In the genomic region with DNA sequence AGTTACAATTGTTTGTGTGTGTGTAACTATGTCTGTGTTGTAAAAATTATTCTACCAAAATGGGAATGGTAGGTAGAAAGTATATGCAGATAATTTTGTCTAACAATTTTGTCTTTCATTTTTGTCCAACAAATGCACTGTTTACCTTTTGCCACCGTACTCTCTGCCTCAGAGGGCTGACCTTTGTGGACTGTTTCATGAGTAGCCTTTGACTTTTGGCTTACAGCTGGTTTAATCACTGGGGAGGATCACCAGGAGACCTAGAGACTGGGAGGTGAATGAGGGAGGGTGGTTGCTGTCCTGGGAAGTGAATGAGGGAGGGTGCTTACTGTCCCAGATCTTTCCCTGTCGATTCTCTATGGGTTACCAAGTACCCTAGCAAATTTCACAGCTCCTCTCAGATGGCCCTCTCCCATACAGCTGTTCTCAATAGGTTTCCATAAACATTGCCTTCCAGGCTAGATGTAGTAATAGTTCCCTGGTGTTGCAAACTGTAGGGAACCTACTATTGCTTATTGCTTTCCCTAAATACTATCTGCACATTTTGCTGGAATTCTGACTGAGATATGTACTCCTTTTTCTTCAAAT, we compare ENCODE assay signal across 24 cellular contexts. TPM values are rescaled to one million over a fixed set of nuclear protein-coding genes. Genes with fewer than 3 reads are reported as not detected.
DNase-seq lines count a peak whose midpoint lies in the region; ATAC-seq, FAIRE-seq and TF ChIP-seq lines count a peak whose summit lies in the region.
"Had no signal": no experiment of that assay in that cellular context is flagged by ENCODE, and none has a peak within 500 bp of the region (broad histone marks: within the 10 kb centered on the region; RNA-seq: fewer than 3 reads in every experiment).

No MANE protein-coding gene starts in this region.

- H3K9me3 ChIP-seq in OCI-LY3 (ENCODE audit: insufficient read depth, low read length) (no peaks in the 10 kb centered on the region), HepG2 (ENCODE audit: low read length) (no peaks in the 10 kb centered on the region)

- no peak overlapping the region for H3K4me3 ChIP-seq in OCI-LY3 (ENCODE audit: low read length)
- no peak overlapping the region for H3K4me3 ChIP-seq in HepG2 (replicated peaks in 1 of 3; ENCODE audit: insufficient read depth in 1 of 3, low read depth in 2 of 3, low read length in 3 of 3)

- H3K36me3 Mint-ChIP-seq in effector memory CD8-positive, alpha-beta T cell (ENCODE audit: insufficient read depth), result no peaks in the 10 kb centered on the region
- H3K36me3 Mint-ChIP-seq: CD8-positive, alpha-beta T cell had no signal

- no peak for TF ChIP-seq POLR2A in GM12892 (IDR thresholded peaks at IDR 0.05; ENCODE audit: low read depth, low read length)
- TF ChIP-seq POLR2A in HepG2 (IDR thresholded peaks at IDR 0.05; ENCODE audit: insufficient read depth in 1 of 2, low read depth in 2 of 2, low read length in 2 of 2), result no peak

- peak overlapping the region; percentile 68; the same call in 1 of the 2 replicates for H3K4me2 ChIP-seq in OCI-LY3 (ENCODE audit: low read length)
- H3K4me2 ChIP-seq in HepG2 (ENCODE audit: low read depth, low read length), result peak overlapping the region; percentile 41

- no peaks in the 10 kb centered on the region for H3K4me1 Mint-ChIP-seq in effector memory CD8-positive, alpha-beta T cell (ENCODE audit: low read depth in 2 of 2)

- peak overlapping the region; percentile 16; the same call in 1 of the 2 replicates for H2AFZ ChIP-seq in OCI-LY3 (ENCODE audit: low read depth, low read length)
- H2AFZ ChIP-seq in HepG2 (ENCODE audit: low read length), result no peak overlapping the region

- H3K27me3 Mint-ChIP-seq in effector memory CD8-positive, alpha-beta T cell, result peaks cover 21 to 32% of the 10 kb centered on the region in 2 donors

- TF ChIP-seq EP300 in HepG2 (IDR thresholded peaks at IDR 0.05; ENCODE audit: low read depth in 2 of 2, low read length in 2 of 2) (no peak), HepG2 (CRISPR knock-in tag; IDR thresholded peaks at IDR 0.05; ENCODE audit: borderline replicate concordance) (no peak)

- no peaks in the 10 kb centered on the region for H3K9me3 Mint-ChIP-seq in effector memory CD8-positive, alpha-beta T cell
- H3K9me3 Mint-ChIP-seq: CD8-positive, alpha-beta T cell; HFFc6 had no signal

- intact Hi-C loops in HepG2 (cut with micrococcal nuclease; ENCODE audit: unreplicated experiment), result no loop called here

- no peaks in the 10 kb centered on the region for H3K36me3 ChIP-seq in OCI-LY3 (replicated peaks; ENCODE audit: low read depth, low read length)
- no peaks in the 10 kb centered on the region for H3K36me3 ChIP-seq in HepG2 (replicated peaks in 1 of 2; ENCODE audit: control insufficient read depth in 1 of 2, insufficient read depth in 2 of 2, low read length in 2 of 2)

- peak; percentile 35; the same call in 1 of the 3 replicates for ATAC-seq in HepG2
- no peak for ATAC-seq in effector memory CD8-positive, alpha-beta T cell (replicated peaks)
- ATAC-seq: CD8-positive, alpha-beta T cell; PC-3 had no signal

- FAIRE-seq in GM12892 (lab: Jason Lieb, UNC) (peak; percentile 87), HepG2 (lab: Jason Lieb, UNC) (no peak)

- POLR2A ChIA-PET in HepG2 (lab: Yijun Ruan, JAX), result no interaction called here

- in situ Hi-C loops in HepG2 (cut with HindIII; ENCODE audit: extremely low pct_ligation_motif_present, low pct_unique_long_range_greater_than_20kb), result no loop called here

- H4K20me1 ChIP-seq in OCI-LY3 (ENCODE audit: insufficient read depth, low read length), result no peaks in the 10 kb centered on the region
- no peaks in the 10 kb centered on the region for H4K20me1 ChIP-seq in HepG2 (ENCODE audit: insufficient read depth, low read length)

- CTCF ChIA-PET in HepG2 (lab: Yijun Ruan, JAX; ENCODE audit: low intra/inter-chr PET ratio, low total read pairs), result no interaction called here

- BruUV-seq in HepG2 (replicated peaks; lab: Mats Ljungman, UMichigan), result no TSS peak

- no peak for TF ChIP-seq RAD21 in HepG2 (CRISPR knock-in tag; IDR thresholded peaks at IDR 0.05)

- H3K27ac ChIP-seq in OCI-LY3 (ENCODE audit: low read length) (peak overlapping the region; percentile 84), HepG2 (ENCODE audit: extremely low read length, insufficient read depth, low read length) (no peak overlapping the region)

- H3K4me1 ChIP-seq in OCI-LY3 (ENCODE audit: low read length) (peaks cover 69% of the 10 kb centered on the region), HepG2 (ENCODE audit: insufficient read depth, low read length) (peaks cover 33% of the 10 kb centered on the region)

- H3K79me2 ChIP-seq in OCI-LY3 (ENCODE audit: low read length) (no peaks in the 10 kb centered on the region), HepG2 (ENCODE audit: insufficient read depth, low read length) (no peaks in the 10 kb centered on the region)

- no peak overlapping the region for H3K27ac Mint-ChIP-seq in effector memory CD8-positive, alpha-beta T cell
- H3K27ac Mint-ChIP-seq: CD8-positive, alpha-beta T cell; HFFc6 had no signal

- DNase-seq in GM12892 (ENCODE audit: insufficient read length) (no peak), HepG2 (ENCODE audit: low spot score) (no peak), mucosa of gallbladder (ENCODE audit: low spot score) (no peak), NCI-H526 (lab: John Stamatoyannopoulos, UW) (no peak), SKM-1 (lab: John Stamatoyannopoulos, UW; ENCODE audit: unreplicated experiment) (no peak)
- DNase-seq in effector memory CD8-positive, alpha-beta T cell, result no peak
- DNase-seq: C1 segment of cervical spinal cord; Calu3; CD8-positive, alpha-beta T cell; EL; GF-D8; H7; HFFc6; KBM-7; NCI-H1105; NCI-H146; NCI-H2029; NCI-H345; NCI-H524; NCI-H82; PC-3; Right ventricle myocardium superior; SW 1271 had no signal

- H3K27me3 ChIP-seq in OCI-LY3 (ENCODE audit: low read depth, low read length), result no peaks in the 10 kb centered on the region
- no peaks in the 10 kb centered on the region for H3K27me3 ChIP-seq in HepG2 (ENCODE audit: control insufficient read depth in 1 of 2, insufficient read depth in 2 of 2, low read length in 2 of 2)

- 0% methylated on average over 2 of the region's 2 CpGs for WGBS in HepG2 (ENCODE audit: low lambda C conversion rate)

- TF ChIP-seq CTCF in OCI-LY3 (IDR thresholded peaks at IDR 0.05; ENCODE audit: low read depth, low read length) (no peak), HepG2 (CRISPR knock-in tag; IDR thresholded peaks at IDR 0.05) (no peak)

- H3K9ac ChIP-seq in OCI-LY3 (ENCODE audit: low read length), result no peak overlapping the region
- H3K9ac ChIP-seq in HepG2 (ENCODE audit: insufficient read depth, low read depth, low read length), result no peak overlapping the region

- no peak overlapping the region for H3K4me3 Mint-ChIP-seq in effector memory CD8-positive, alpha-beta T cell
- H3K4me3 Mint-ChIP-seq: CD8-positive, alpha-beta T cell; HFFc6 had no signal

RNA-seq across cellular contexts. Expression of a gene that starts 26.5 kb away (rescaled TPM):
- 108 TPM for polyA plus RNA-seq in GM12892 (2012; ENCODE audit: missing spikeins)
- 29.8 and 32.9 TPM in 2 replicates for total RNA-seq in HepG2 (2016; rRNA removed; fragmentation: Illumina TruSeq; extraction: Trizol)
- total RNA-seq in HepG2 (2016; cell fraction: cytosol; rRNA removed; fragmentation: Illumina TruSeq; extraction: Trizol; ENCODE audit: low read depth), result 5.2 and 6.1 TPM in 2 replicates
- 27.2 and 40.8 TPM in 2 replicates for total RNA-seq in HepG2 (2016; cell fraction: insoluble cytoplasmic fraction; rRNA removed; fragmentation: Illumina TruSeq; extraction: Trizol)
- total RNA-seq in HepG2 (2016; cell fraction: membrane; rRNA removed; fragmentation: Illumina TruSeq; extraction: Trizol), result 16.4 and 17.8 TPM in 2 replicates
- 26.0 and 29.7 TPM in 2 replicates for total RNA-seq in HepG2 (2016; cell fraction: nucleus; rRNA removed; fragmentation: Illumina TruSeq; extraction: Trizol)
- 39.0 and 39.8 TPM in 2 replicates for polyA plus RNA-seq in HepG2 (2011; rRNA removed)
- 29.5 and 48.9 TPM in 2 replicates for polyA plus RNA-seq in HepG2 (2011; cell fraction: cytosol; rRNA removed)
- 324 and 455 TPM in 2 replicates for polyA plus RNA-seq in HepG2 (2011; cell fraction: nucleus; rRNA removed)
- 22.4 and 34.0 TPM in 2 replicates for polyA plus RNA-seq in HepG2 (2012)
- polyA plus RNA-seq in HepG2 (2016; cell fraction: cytosol; fragmentation: Illumina TruSeq; extraction: Trizol; ENCODE audit: low read depth), result 4.1 and 5.9 TPM in 2 replicates
- 25.7 and 37.2 TPM in 2 replicates for polyA plus RNA-seq in HepG2 (2016; cell fraction: insoluble cytoplasmic fraction; fragmentation: Illumina TruSeq; extraction: Trizol; ENCODE audit: low read depth)
- 14.3 and 15.5 TPM in 2 replicates for polyA plus RNA-seq in HepG2 (2016; cell fraction: membrane; fragmentation: Illumina TruSeq; extraction: Trizol; ENCODE audit: low read depth)
- polyA plus RNA-seq in HepG2 (2016; cell fraction: nucleus; fragmentation: Illumina TruSeq; extraction: Trizol; ENCODE audit: insufficient read depth, low read depth), result 119 and 130 TPM in 2 replicates
- polyA minus RNA-seq in HepG2 (2011; rRNA and poly(A)+ RNA removed; ENCODE audit: low replicate concordance), result 42.0 and 46.9 TPM in 2 replicates
- polyA minus RNA-seq in HepG2 (2011; cell fraction: cytosol; rRNA and poly(A)+ RNA removed), result 8.7 and 10.1 TPM in 2 replicates
- 27.0 and 29.1 TPM in 2 replicates for polyA minus RNA-seq in HepG2 (2011; cell fraction: nucleus; rRNA and poly(A)+ RNA removed)
- 92.2 TPM for total RNA-seq in mucosa of gallbladder

RNA-seq across cellular contexts. Expression of a gene that starts 32.6 kb away (rescaled TPM):
- polyA plus RNA-seq in GM12892 (2012; ENCODE audit: missing spikeins), result 47.7 TPM
- total RNA-seq in HepG2 (2016; rRNA removed; fragmentation: Illumina TruSeq; extraction: Trizol), result 15.2 and 25.5 TPM in 2 replicates
- total RNA-seq in HepG2 (2016; cell fraction: cytosol; rRNA removed; fragmentation: Illumina TruSeq; extraction: Trizol; ENCODE audit: low read depth), result 5.6 and 7.6 TPM in 2 replicates
- 13.1 and 25.2 TPM in 2 replicates for total RNA-seq in HepG2 (2016; cell fraction: insoluble cytoplasmic fraction; rRNA removed; fragmentation: Illumina TruSeq; extraction: Trizol)
- 13.7 and 14.8 TPM in 2 replicates for total RNA-seq in HepG2 (2016; cell fraction: membrane; rRNA removed; fragmentation: Illumina TruSeq; extraction: Trizol)
- 34.3 TPM in 2 replicates for total RNA-seq in HepG2 (2016; cell fraction: nucleus; rRNA removed; fragmentation: Illumina TruSeq; extraction: Trizol)
- 28.6 and 31.3 TPM in 2 replicates for polyA plus RNA-seq in HepG2 (2011; rRNA removed)
- polyA plus RNA-seq in HepG2 (2011; cell fraction: cytosol; rRNA removed), result 16.1 and 23.4 TPM in 2 replicates
- polyA plus RNA-seq in HepG2 (2011; cell fraction: nucleus; rRNA removed), result 145 and 153 TPM in 2 replicates
- polyA plus RNA-seq in HepG2 (2012), result 15.5 and 18.8 TPM in 2 replicates
- 4.3 and 4.6 TPM in 2 replicates for polyA plus RNA-seq in HepG2 (2016; cell fraction: cytosol; fragmentation: Illumina TruSeq; extraction: Trizol; ENCODE audit: low read depth)
- polyA plus RNA-seq in HepG2 (2016; cell fraction: insoluble cytoplasmic fraction; fragmentation: Illumina TruSeq; extraction: Trizol; ENCODE audit: low read depth), result 15.4 and 19.3 TPM in 2 replicates
- polyA plus RNA-seq in HepG2 (2016; cell fraction: membrane; fragmentation: Illumina TruSeq; extraction: Trizol; ENCODE audit: low read depth), result 8.7 and 8.9 TPM in 2 replicates
- polyA plus RNA-seq in HepG2 (2016; cell fraction: nucleus; fragmentation: Illumina TruSeq; extraction: Trizol; ENCODE audit: insufficient read depth, low read depth), result 54.5 and 56.4 TPM in 2 replicates
- polyA minus RNA-seq in HepG2 (2011; rRNA and poly(A)+ RNA removed; ENCODE audit: low replicate concordance), result 45.6 and 63.7 TPM in 2 replicates
- 12.0 and 13.2 TPM in 2 replicates for polyA minus RNA-seq in HepG2 (2011; cell fraction: cytosol; rRNA and poly(A)+ RNA removed)
- 56.3 and 64.5 TPM in 2 replicates for polyA minus RNA-seq in HepG2 (2011; cell fraction: nucleus; rRNA and poly(A)+ RNA removed)
- 86.7 TPM for total RNA-seq in mucosa of gallbladder

RNA-seq across cellular contexts. Expression of a gene that starts 47.7 kb away (rescaled TPM):
- polyA plus RNA-seq in GM12892 (2012; ENCODE audit: missing spikeins), result 0.23 TPM
- total RNA-seq in HepG2 (2016; rRNA removed; fragmentation: Illumina TruSeq; extraction: Trizol) (0.07 TPM in 1 of 2 replicates, not detected in the other), mucosa of gallbladder (1.5 TPM)
- 0.09 TPM in 1 of 2 replicates, not detected in the other for total RNA-seq in HepG2 (2016; cell fraction: cytosol; rRNA removed; fragmentation: Illumina TruSeq; extraction: Trizol; ENCODE audit: low read depth)
- total RNA-seq in HepG2 (2016; cell fraction: insoluble cytoplasmic fraction; rRNA removed; fragmentation: Illumina TruSeq; extraction: Trizol), result 0.09 and 0.13 TPM in 2 replicates
- total RNA-seq in HepG2 (2016; cell fraction: membrane; rRNA removed; fragmentation: Illumina TruSeq; extraction: Trizol), result not detected in 2 replicates
- 0.28 TPM in 1 of 2 replicates, not detected in the other for total RNA-seq in HepG2 (2016; cell fraction: nucleus; rRNA removed; fragmentation: Illumina TruSeq; extraction: Trizol)
- polyA plus RNA-seq in HepG2 (2011; rRNA removed), result 0.05 TPM in 2 replicates
- polyA plus RNA-seq in HepG2 (2011; cell fraction: cytosol; rRNA removed), result 0.03 and 0.04 TPM in 2 replicates
- 0.07 TPM in 1 of 2 replicates, not detected in the other for polyA plus RNA-seq in HepG2 (2011; cell fraction: nucleus; rRNA removed)
- 0.07 and 0.11 TPM in 2 replicates for polyA plus RNA-seq in HepG2 (2012)
- polyA plus RNA-seq in HepG2 (2016; cell fraction: cytosol; fragmentation: Illumina TruSeq; extraction: Trizol; ENCODE audit: low read depth), result 0.09 and 0.11 TPM in 2 replicates
- not detected in 2 replicates for polyA plus RNA-seq in HepG2 (2016; cell fraction: insoluble cytoplasmic fraction; fragmentation: Illumina TruSeq; extraction: Trizol; ENCODE audit: low read depth)
- polyA plus RNA-seq in HepG2 (2016; cell fraction: membrane; fragmentation: Illumina TruSeq; extraction: Trizol; ENCODE audit: low read depth), result not detected in 2 replicates
- polyA plus RNA-seq in HepG2 (2016; cell fraction: nucleus; fragmentation: Illumina TruSeq; extraction: Trizol; ENCODE audit: insufficient read depth, low read depth), result not detected in 2 replicates
- 0.12 TPM in 1 of 2 replicates, not detected in the other for polyA minus RNA-seq in HepG2 (2011; rRNA and poly(A)+ RNA removed; ENCODE audit: low replicate concordance)
- polyA minus RNA-seq in HepG2 (2011; cell fraction: cytosol; rRNA and poly(A)+ RNA removed), result not detected in 2 replicates
- polyA minus RNA-seq in HepG2 (2011; cell fraction: nucleus; rRNA and poly(A)+ RNA removed), result 0.52 TPM in 1 of 2 replicates, not detected in the other
- total RNA-seq: H7, PC-3 had no signal
